Comparison of ENCODE assay signal across 8 cellular contexts in genomic region chr2:201432551-201433388, GRCh38. TPM values are rescaled to one million over a fixed set of nuclear protein-coding genes. Genes with fewer than 3 reads are reported as not detected.
DNase-seq lines count a peak whose midpoint lies in the region; ATAC-seq lines count a peak whose summit lies in the region.

No MANE protein-coding gene starts in this region.

- ATAC-seq in effector memory CD8-positive, alpha-beta T cell (replicated peaks), result no peak
- ATAC-seq in naive thymus-derived CD8-positive, alpha-beta T cell, result no peak
- no peak for ATAC-seq in GM18517 (IDR thresholded peaks at IDR 0.05; ENCODE audit: unreplicated experiment)

- CTCF ChIA-PET in CD4-positive, alpha-beta memory T cell (lab: Charles Lee; ENCODE audit: partially characterized antibody), result interaction anchor here (1.5 to 2.9 kb wide), 4 partner anchors 8 to 314 kb away, joined by 5 to 8 read pairs (median 7); no protein-coding TSS in a partner anchor

- intact Hi-C loops in CD4-positive, alpha-beta memory T cell (cut with micrococcal nuclease), result loop anchor here (1.0 kb wide), 2 partner anchors 15 to 19 kb away; partner anchors contain the start of genes STRADB and TRAK2

- H3K27ac Mint-ChIP-seq in CD4-positive, alpha-beta memory T cell, result peak overlapping the region; percentile 87 to 94 (median 91)
- H3K27ac Mint-ChIP-seq in effector memory CD8-positive, alpha-beta T cell, result peak overlapping the region; percentile 72 to 82
- peak overlapping the region; percentile 46 to 97 (median 82) for H3K27ac Mint-ChIP-seq in naive thymus-derived CD8-positive, alpha-beta T cell

- peaks cover 8 to 10% of the 10 kb centered on the region in 2 donors for H3K36me3 Mint-ChIP-seq in CD4-positive, alpha-beta memory T cell
- H3K36me3 Mint-ChIP-seq in effector memory CD8-positive, alpha-beta T cell (ENCODE audit: insufficient read depth), result no peaks in the 10 kb centered on the region
- H3K36me3 Mint-ChIP-seq in naive thymus-derived CD8-positive, alpha-beta T cell, result peaks cover 0 to 13% (median 0%) of the 10 kb centered on the region in 3 donors

- H3K4me1 ChIP-seq in CD4-positive, alpha-beta memory T cell (ENCODE audit: insufficient read depth, low read length), result peaks cover 52% of the 10 kb centered on the region

- H3K4me3 Mint-ChIP-seq in CD4-positive, alpha-beta memory T cell, result peak overlapping the region in 7 of 8 donors; percentile 52 to 83 (median 64)
- H3K4me3 Mint-ChIP-seq in effector memory CD8-positive, alpha-beta T cell, result peak overlapping the region in 1 of 2 donors; percentile 21
- H3K4me3 Mint-ChIP-seq in naive thymus-derived CD8-positive, alpha-beta T cell, result peak overlapping the region in 7 of 10 donors; percentile 37 to 68 (median 62)

- peak overlapping the region; percentile 42 for H3K27ac ChIP-seq in CD4-positive, alpha-beta memory T cell (ENCODE audit: low read depth, low read length)

- no peaks in the 10 kb centered on the region for H3K9me3 ChIP-seq in CD4-positive, alpha-beta memory T cell (ENCODE audit: control insufficient read depth in 1 of 2, low read length in 2 of 2)

- no peak for DNase-seq in CD4-positive, alpha-beta memory T cell
- DNase-seq in RPMI7951 (ENCODE audit: low read depth) (peak; percentile 67), NCI-H1105 treated with DMSO at 0.1 percent for 48 hours (lab: John Stamatoyannopoulos, UW) (no peak), NCI-H187 treated with DMSO at 0.1 percent for 48 hours (lab: John Stamatoyannopoulos, UW) (no peak), RPMI8226 (no peak)
- no peak for DNase-seq in effector memory CD8-positive, alpha-beta T cell
- no peak for DNase-seq in naive thymus-derived CD8-positive, alpha-beta T cell

- no peak overlapping the region for H3K4me3 ChIP-seq in CD4-positive, alpha-beta memory T cell (ENCODE audit: low read length in 2 of 2)

- H3K36me3 ChIP-seq in CD4-positive, alpha-beta memory T cell (ENCODE audit: insufficient read depth, low read length), result no peaks in the 10 kb centered on the region

- H3K4me1 Mint-ChIP-seq in CD4-positive, alpha-beta memory T cell, result peaks cover 49 to 83% (median 64%) of the 10 kb centered on the region in 4 donors
- H3K4me1 Mint-ChIP-seq in effector memory CD8-positive, alpha-beta T cell (ENCODE audit: low read depth in 2 of 2), result peaks cover 26 to 39% of the 10 kb centered on the region in 2 donors
- peaks cover 24 to 69% (median 56%) of the 10 kb centered on the region in 4 donors for H3K4me1 Mint-ChIP-seq in naive thymus-derived CD8-positive, alpha-beta T cell

- H3K27me3 ChIP-seq in CD4-positive, alpha-beta memory T cell (ENCODE audit: insufficient read depth, low read length), result no peaks in the 10 kb centered on the region

- H3K27me3 Mint-ChIP-seq in CD4-positive, alpha-beta memory T cell, result no peaks in the 10 kb centered on the region
- no peaks in the 10 kb centered on the region for H3K27me3 Mint-ChIP-seq in effector memory CD8-positive, alpha-beta T cell
- no peaks in the 10 kb centered on the region for H3K27me3 Mint-ChIP-seq in naive thymus-derived CD8-positive, alpha-beta T cell

- H3K9me3 Mint-ChIP-seq in CD4-positive, alpha-beta memory T cell, result peaks cover 0 to 5% (median 0%) of the 10 kb centered on the region in 8 donors
- H3K9me3 Mint-ChIP-seq in effector memory CD8-positive, alpha-beta T cell, result peaks cover 0 to 2% of the 10 kb centered on the region in 2 donors
- H3K9me3 Mint-ChIP-seq in naive thymus-derived CD8-positive, alpha-beta T cell, result peaks cover 0 to 4% (median 0%) of the 10 kb centered on the region in 9 donors

- POLR2A ChIA-PET in CD4-positive, alpha-beta memory T cell (lab: Charles Lee; ENCODE audit: partially characterized antibody), result interaction anchor here (1.1 to 13.0 kb wide), 5 partner anchors 16 to 348 kb away, joined by 3 to 154 read pairs (median 4); partner anchors contain the start of genes ALS2, CASP8, STRADB and TRAK2
- POLR2A ChIA-PET in naive thymus-derived CD8-positive, alpha-beta T cell (lab: Charles Lee), result interaction anchor here (0.6 to 2.3 kb wide), 3 partner anchors 15 to 555 kb away, joined by 3 to 15 read pairs (median 4); partner anchors contain the start of genes STRADB and TRAK2

RNA-seq across cellular contexts. Expression of gene TRAK2, which starts 18.5 kb away (rescaled TPM):
- 10 to 100 TPM; 46.8 to 47.3 TPM for total RNA-seq in CD4-positive, alpha-beta memory T cell
- polyA plus RNA-seq in CD4-positive, alpha-beta memory T cell, result 10 to 100 TPM; 25.2 to 40.6 TPM
- total RNA-seq in RPMI7951 (2014; rRNA removed; shearing (Covaris generic)), result 46.0 and 47.0 TPM in 2 replicates
- 10 to 100 TPM; 36.5 to 37.9 TPM for total RNA-seq in naive thymus-derived CD8-positive, alpha-beta T cell
- 10 to 100 TPM; 20.9 to 30.7 (median 24.7) TPM for polyA plus RNA-seq in naive thymus-derived CD8-positive, alpha-beta T cell

RNA-seq across cellular contexts. Expression of gene STRADB, which starts 18.8 kb away (rescaled TPM):
- total RNA-seq in CD4-positive, alpha-beta memory T cell, result 10 to 100 TPM; 17.3 to 20.9 TPM
- 10 to 100 TPM; 22.4 to 36.2 TPM for polyA plus RNA-seq in CD4-positive, alpha-beta memory T cell
- 61.0 and 83.4 TPM in 2 replicates for total RNA-seq in RPMI7951 (2014; rRNA removed; shearing (Covaris generic))
- 10 to 100 TPM; 17.9 to 20.4 TPM for total RNA-seq in naive thymus-derived CD8-positive, alpha-beta T cell
- polyA plus RNA-seq in naive thymus-derived CD8-positive, alpha-beta T cell, result 10 to 100 TPM; 31.5 to 33.8 (median 33.5) TPM
